In genomic region chr12:46664771-46665287, GRCh38 we compare ENCODE assay signal across 8 cellular contexts.
DNase-seq lines count a peak whose midpoint lies in the region; ATAC-seq and TF ChIP-seq lines count a peak whose summit lies in the region.

No MANE protein-coding gene starts in this region.

- ATAC-seq in GM19351 (IDR thresholded peaks at IDR 0.05; ENCODE audit: unreplicated experiment) (peak; percentile 54), activated B cell treated with CpG ODN at 0.5 μM for 24 hours (ENCODE audit: low read depth) (peak; percentile 56), memory B cell (ENCODE audit: low read depth) (peak; percentile 37), HG02571 (IDR thresholded peaks at IDR 0.05; ENCODE audit: unreplicated experiment) (no peak)

- H3K4me1 Mint-ChIP-seq in CD14-positive monocyte: peaks cover 35% of the 10 kb centered on the region
- peaks cover 23% of the 10 kb centered on the region for H3K4me1 Mint-ChIP-seq in activated B cell treated with CpG ODN at 0.5 μM for 24 hours
- H3K4me1 Mint-ChIP-seq in memory B cell: peaks cover 18% of the 10 kb centered on the region

- H3K36me3 Mint-ChIP-seq in CD14-positive monocyte (no peaks in the 10 kb centered on the region), activated B cell treated with CpG ODN at 0.5 μM for 24 hours (ENCODE audit: low read depth) (no peaks in the 10 kb centered on the region), memory B cell (peaks cover 9% of the 10 kb centered on the region)

- no peaks in the 10 kb centered on the region for H3K9me3 ChIP-seq in ascending aorta

- TF ChIP-seq CTCF in CD14-positive monocyte (IDR thresholded peaks at IDR 0.05) (no peak), activated B cell treated with CpG ODN at 0.5 μM for 24 hours (IDR thresholded peaks at IDR 0.05) (no peak), ascending aorta (IDR thresholded peaks at IDR 0.05) (no peak)

- no peak overlapping the region for H3K27ac ChIP-seq in ascending aorta

- in situ Hi-C loops in KBM-7 (cut with MboI; ENCODE audit: low pct_unique_long_range_greater_than_20kb, low sequenced_read_pairs): loop anchor here (25.0 kb wide), 1 partner anchor 303 kb away; the partner anchor contains the start of gene SLC38A2

- H3K27ac Mint-ChIP-seq in CD14-positive monocyte: peak overlapping the region; percentile 9 to 98 (median 87)
- H3K27ac Mint-ChIP-seq in activated B cell treated with CpG ODN at 0.5 μM for 24 hours: no peak overlapping the region
- H3K27ac Mint-ChIP-seq in memory B cell: no peak overlapping the region

- POLR2A ChIA-PET in activated B cell treated with CpG ODN at 0.5 μM for 24 hours (lab: Charles Lee): interaction anchor here (0.7 kb wide), 1 partner anchor 293 kb away, joined by 3 read pairs; no protein-coding TSS in a partner anchor

- H3K27me3 Mint-ChIP-seq in CD14-positive monocyte (ENCODE audit: low read depth in 3 of 3) (no peaks in the 10 kb centered on the region), activated B cell treated with CpG ODN at 0.5 μM for 24 hours (no peaks in the 10 kb centered on the region), memory B cell (no peaks in the 10 kb centered on the region)

- DNase-seq in CD14-positive monocyte (ENCODE audit: low spot score) (peak; percentile 62), KBM-7 (peak; percentile 54), activated B cell treated with CpG ODN at 0.5 μM for 24 hours (no peak), memory B cell (ENCODE audit: low spot score in 2 of 2) (no peak), NCI-H446 (lab: John Stamatoyannopoulos, UW) (no peak), ascending aorta (ENCODE audit: low spot score in 2 of 2) (no peak)

- CTCF ChIA-PET in activated B cell treated with CpG ODN at 0.5 μM for 24 hours (lab: Charles Lee): interaction anchor here (1.2 to 1.4 kb wide), 2 partner anchors 12 to 540 kb away, joined by 3 to 5 read pairs; no protein-coding TSS in a partner anchor

- H3K4me3 Mint-ChIP-seq in CD14-positive monocyte (peak overlapping the region; percentile 34 to 72), activated B cell treated with CpG ODN at 0.5 μM for 24 hours (no peak overlapping the region), memory B cell (no peak overlapping the region)

- H3K27me3 ChIP-seq in ascending aorta: no peaks in the 10 kb centered on the region

- H3K36me3 ChIP-seq in ascending aorta: no peaks in the 10 kb centered on the region

- intact Hi-C loops in CD14-positive monocyte (cut with micrococcal nuclease): loop anchor here in 1 of 2 donors (5.0 to 10.0 kb wide), 2 partner anchors 283 to 670 kb away; partner anchors contain the start of gene SCAF11
- intact Hi-C loops in activated B cell treated with CpG ODN at 0.5 μM for 24 hours (cut with micrococcal nuclease): no loop called here
- intact Hi-C loops in ascending aorta (cut with DNase I): loop anchor here (5.0 kb wide), 4 partner anchors 108 to 673 kb away; partner anchors contain the start of gene SCAF11

- H3K4me3 ChIP-seq in ascending aorta: no peak overlapping the region

- H3K4me1 ChIP-seq in ascending aorta: peaks cover 0 to 13% of the 10 kb centered on the region in 2 donors

- H3K9me3 Mint-ChIP-seq in CD14-positive monocyte (no peaks in the 10 kb centered on the region), activated B cell treated with CpG ODN at 0.5 μM for 24 hours (no peaks in the 10 kb centered on the region), memory B cell (no peaks in the 10 kb centered on the region)

Comparison
In these comparisons a context has a peak if more than half of its experiments do, and no peak if none do; other contexts are left out.
1. DNase-seq: peak in CD14-positive monocyte (single experiment) and KBM-7 (single experiment); none in activated B cell treated with CpG ODN at 0.5 μM for 24 hours (single experiment), memory B cell (0 of 2), NCI-H446 (0 of 2) and ascending aorta (0 of 2).
2. H3K27ac Mint-ChIP-seq: peak in CD14-positive monocyte (7 of 7); none in activated B cell treated with CpG ODN at 0.5 μM for 24 hours (single experiment) and memory B cell (single experiment).
3. H3K4me3 Mint-ChIP-seq: peak in CD14-positive monocyte (2 of 2); none in activated B cell treated with CpG ODN at 0.5 μM for 24 hours (single experiment) and memory B cell (single experiment).